In genomic region chr4:128385683-128386304, GRCh38 we compare ENCODE assay signal across 8 cellular contexts.
DNase-seq lines count a peak whose midpoint lies in the region; ATAC-seq, FAIRE-seq and TF ChIP-seq lines count a peak whose summit lies in the region.

No MANE protein-coding gene starts in this region.

- H3K4me3 Mint-ChIP-seq in natural killer cell treated with Interleukin-12 subunit alpha and Interleukin-12 subunit beta and Interleukin-15 and Interleukin-18, amount 100 ng/mL, for 72 hours, result no peak overlapping the region

- ATAC-seq in A549 (peak; percentile 49 to 68), HG03095 (IDR thresholded peaks at IDR 0.05; ENCODE audit: unreplicated experiment) (no peak), GM21360 (IDR thresholded peaks at IDR 0.05; ENCODE audit: unreplicated experiment) (no peak), HG03025 (IDR thresholded peaks at IDR 0.05; ENCODE audit: low FRiP score, unreplicated experiment) (no peak)
- no peak for ATAC-seq in natural killer cell treated with Interleukin-12 subunit alpha and Interleukin-12 subunit beta and Interleukin-15 and Interleukin-18, amount 100 ng/mL, for 72 hours

- H3K4me1 ChIP-seq in A549, result peaks cover 61% of the 10 kb centered on the region

- peak; percentile 50 to 58; a peak in 2 of 5 replicates for TF ChIP-seq EP300 in A549 (IDR thresholded peaks at IDR 0.05)

- H3K9me3 ChIP-seq in A549, result no peaks in the 10 kb centered on the region

- 3% methylated on average over 3 of the region's 3 CpGs for WGBS in A549 (ENCODE audit: missing lambda C conversion rate)

- POLR2A ChIA-PET in A549 (lab: Yijun Ruan, JAX), result interaction anchor here (1.5 to 2.2 kb wide), 3 partner anchors 36 to 100 kb away, joined by 4 to 7 read pairs (median 5); no protein-coding TSS in a partner anchor

- CTCF ChIA-PET in A549 (lab: Yijun Ruan, JAX), result interaction anchor here (0.7 to 2.5 kb wide), 5 partner anchors 9 to 138 kb away, joined by 3 to 13 read pairs (median 3); no protein-coding TSS in a partner anchor

- DNase-seq in A549 (ENCODE audit: low read depth in 1 of 2, low spot score in 1 of 2) (peak; percentile 21 to 77), HPDE6-E6E7 (ENCODE audit: extremely low spot score) (peak; percentile 73), islet precursor cell (peak; percentile 64)
- DNase-seq in natural killer cell treated with Interleukin-12 subunit alpha and Interleukin-12 subunit beta and Interleukin-15 and Interleukin-18, amount 100 ng/mL, for 72 hours (ENCODE audit: low spot score), result no peak

- peak; percentile 40 to 52; a peak in 3 of 5 replicates for TF ChIP-seq RAD21 in A549 (conservative IDR thresholded peaks at IDR 0.05 in 1 of 2, IDR thresholded peaks at IDR 0.05 in 1 of 2)

- peak overlapping the region; percentile 87 to 88 for H3K27ac ChIP-seq in A549
- H3K27ac ChIP-seq in VCaP, result peak overlapping the region; percentile 60

- H3K36me3 Mint-ChIP-seq in natural killer cell treated with Interleukin-12 subunit alpha and Interleukin-12 subunit beta and Interleukin-15 and Interleukin-18, amount 100 ng/mL, for 72 hours, result no peaks in the 10 kb centered on the region

- H3K4me2 ChIP-seq in A549, result peak overlapping the region; percentile 75

- no peak overlapping the region for H3K4me3 ChIP-seq in A549

- TF ChIP-seq CTCF in A549 (IDR thresholded peaks at IDR 0.05), result peak; percentile 29; the same call in 2 of the 3 replicates
- TF ChIP-seq CTCF in VCaP (conservative IDR thresholded peaks at IDR 0.05), result no peak

- FAIRE-seq in A549 (lab: Jason Lieb, UNC), result no peak

- no peak for TF ChIP-seq POLR2A in A549 (IDR thresholded peaks at IDR 0.05; ENCODE audit: low read length)

- peaks cover 0 to 3% of the 10 kb centered on the region in 2 donors for H3K4me1 Mint-ChIP-seq in natural killer cell treated with Interleukin-12 subunit alpha and Interleukin-12 subunit beta and Interleukin-15 and Interleukin-18, amount 100 ng/mL, for 72 hours (ENCODE audit: low read depth in 2 of 2)

- no peak overlapping the region for H3K27ac Mint-ChIP-seq in natural killer cell treated with Interleukin-12 subunit alpha and Interleukin-12 subunit beta and Interleukin-15 and Interleukin-18, amount 100 ng/mL, for 72 hours

- peaks cover 0 to 3% of the 10 kb centered on the region in 2 donors for H3K27me3 Mint-ChIP-seq in natural killer cell treated with Interleukin-12 subunit alpha and Interleukin-12 subunit beta and Interleukin-15 and Interleukin-18, amount 100 ng/mL, for 72 hours

- no peaks in the 10 kb centered on the region for H3K9me3 Mint-ChIP-seq in natural killer cell treated with Interleukin-12 subunit alpha and Interleukin-12 subunit beta and Interleukin-15 and Interleukin-18, amount 100 ng/mL, for 72 hours

TF ChIP-seq in A549, 52 proteins besides CTCF, POLR2A, EP300 and RAD21:
- TF ChIP-seq FOSL2 (IDR thresholded peaks at IDR 0.05) (peak; percentile 60), FOSL2 (CRISPR knock-in tag; IDR thresholded peaks at IDR 0.05) (peak; percentile 73), ELK1 (IDR thresholded peaks at IDR 0.05; ENCODE audit: low read depth, low read length) (no peak), GATA3 (IDR thresholded peaks at IDR 0.05; ENCODE audit: borderline replicate concordance) (peak; percentile 56; the same call in 1 of the 2 replicates), TP53 (CRISPR knock-in tag; IDR thresholded peaks at IDR 0.05) (no peak), HDAC2 (IDR thresholded peaks at IDR 0.05) (0 out of 2 replicates have a peak, but pooled peaks have one; percentile 72), JUN (IDR thresholded peaks at IDR 0.05) (peak; percentile 30 to 48; a peak in 1 of 5 replicates), KDM1A (IDR thresholded peaks at IDR 0.05; ENCODE audit: low read depth) (peak; percentile 84), ATOH8 (CRISPR knock-in tag; IDR thresholded peaks at IDR 0.05; ENCODE audit: low read depth) (no peak), CEBPB (IDR thresholded peaks at IDR 0.05) (peak in 1 of 2 experiments; percentile 46; a peak in 1 of 4 replicates), TFCP2L1 (CRISPR knock-in tag; IDR thresholded peaks at IDR 0.05) (no peak), SMC3 (IDR thresholded peaks at IDR 0.05) (peak; percentile 28; the same call in 1 of the 3 replicates), JUNB (IDR thresholded peaks at IDR 0.05) (peak; percentile 69)

Comparison
In these comparisons a context has a peak if more than half of its experiments do, and no peak if none do; other contexts are left out.
1. ATAC-seq: peak in A549 (2 of 2); none in HG03095 (single experiment), natural killer cell treated with Interleukin-12 subunit alpha and Interleukin-12 subunit beta and Interleukin-15 and Interleukin-18, amount 100 ng/mL, for 72 hours (0 of 2), GM21360 (single experiment) and HG03025 (single experiment).